ENCODE assay signal across 17 cellular contexts in genomic region chr4:157700898-157701694, GRCh38.
DNase-seq lines count a peak whose midpoint lies in the region; TF ChIP-seq lines count a peak whose summit lies in the region.
"Had no signal": no experiment of that assay in that cellular context is flagged by ENCODE, and none has a peak within 500 bp of the region (broad histone marks: within the 10 kb centered on the region; RNA-seq: fewer than 3 reads in every experiment).

No MANE protein-coding gene starts in this region.

- no peak for TF ChIP-seq CTCF in cardiac fibroblast (IDR thresholded peaks at IDR 0.05; ENCODE audit: low read depth, low read length)
- TF ChIP-seq CTCF in uterus (IDR thresholded peaks at IDR 0.05) = no peak

- no peaks in the 10 kb centered on the region for H3K4me1 ChIP-seq in uterus
- H3K4me1 ChIP-seq: psoas muscle had no signal

- intact Hi-C loops in uterus (cut with DNase I; ENCODE audit: low total_unique reads) = no loop called here

- no peak for TF ChIP-seq POLR2A in uterus (IDR thresholded peaks at IDR 0.05)

- H3K27me3 ChIP-seq in uterus = no peaks in the 10 kb centered on the region
- H3K27me3 ChIP-seq: hepatocyte had no signal

- H3K27ac ChIP-seq in uterus = no peak overlapping the region
- H3K27ac ChIP-seq: 22Rv1, C4-2B, hepatocyte, psoas muscle had no signal

- no peaks in the 10 kb centered on the region for H3K9me3 ChIP-seq in uterus
- H3K9me3 ChIP-seq: psoas muscle had no signal

- DNase-seq in NCI-H1105 treated with DMSO at 0.1 percent for 48 hours (lab: John Stamatoyannopoulos, UW) = peak; percentile 7
- no peak for DNase-seq in NCI-H1105 (lab: John Stamatoyannopoulos, UW)
- peak; percentile 41 to 61 for DNase-seq in NCI-H446 (lab: John Stamatoyannopoulos, UW)
- peak; percentile 6 to 10 for DNase-seq in cardiac fibroblast (ENCODE audit: low read depth in 2 of 2)
- peak; percentile 91 for DNase-seq in pulmonary artery endothelial cell (ENCODE audit: low read depth, low spot score)
- no peak for DNase-seq in uterus
- DNase-seq in HK-2 (ENCODE audit: unreplicated experiment) = no peak
- DNase-seq in activated gamma-delta T cell treated with Interleukin-2 at 50 U/mL for 16 hours = no peak
- DNase-seq: activated naive CD8-positive, alpha-beta T cell treated with anti-CD3 and anti-CD28 coated beads for 36 hours; islet precursor cell; NCI-H1092; NCI-H2171 treated with DMSO at 0.1 percent for 48 hours; nephron progenitor cell; psoas muscle had no signal

- no peak overlapping the region for H3K4me3 ChIP-seq in cardiac fibroblast (replicated peaks in 1 of 2; ENCODE audit: low read depth in 2 of 2, low read length in 2 of 2)
- no peak overlapping the region for H3K4me3 ChIP-seq in uterus
- H3K4me3 ChIP-seq: hepatocyte, psoas muscle had no signal

- H3K36me3 ChIP-seq in uterus = no peaks in the 10 kb centered on the region

Comparison
In these comparisons a context has a peak if more than half of its experiments do, and no peak if none do; other contexts are left out.
1. DNase-seq: peak in NCI-H1105 treated with DMSO at 0.1 percent for 48 hours (single experiment), NCI-H446 (2 of 2), cardiac fibroblast (2 of 2) and pulmonary artery endothelial cell (single experiment); none in NCI-H1105 (single experiment), uterus (0 of 2), HK-2 (single experiment) and activated gamma-delta T cell treated with Interleukin-2 at 50 U/mL for 16 hours (single experiment).